Comparison of ENCODE assay signal across 1 cellular context in the genomic region with DNA sequence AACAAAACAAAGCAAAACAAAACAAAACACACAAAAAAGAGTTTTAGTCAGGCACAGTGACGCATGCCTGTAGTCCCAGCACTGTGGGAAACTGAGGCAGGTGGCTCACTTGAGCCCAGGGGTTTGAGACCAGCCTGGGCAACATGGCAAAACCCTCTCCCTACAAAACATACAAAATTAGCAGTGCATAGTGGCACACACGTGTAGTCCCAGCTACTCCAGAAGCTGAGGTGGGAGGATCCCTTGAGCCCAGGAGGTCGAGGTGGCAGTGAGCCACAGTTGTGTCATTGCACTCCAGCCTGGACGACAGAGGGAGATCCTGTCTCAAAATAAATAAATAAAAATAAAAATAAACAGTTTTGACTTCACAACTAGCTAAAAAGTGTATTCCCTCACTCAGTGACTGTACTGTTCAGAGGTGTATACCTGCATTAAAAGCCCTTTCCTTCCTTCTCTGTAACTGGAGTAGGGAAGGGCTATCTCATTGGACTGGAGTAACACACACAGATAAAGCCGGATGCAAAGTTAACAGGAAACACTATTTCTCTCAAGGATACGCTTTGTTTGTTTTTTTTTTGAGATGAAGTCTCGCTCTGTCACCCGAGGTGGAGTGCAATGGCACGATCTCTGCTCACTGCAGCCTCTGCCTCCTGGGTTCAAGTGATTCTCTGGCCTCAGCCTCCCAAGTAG.
TF ChIP-seq lines count a peak whose summit lies in the region.

No MANE protein-coding gene starts in this region.

TF ChIP-seq in HepG2, 621 proteins besides CTCF, POLR2A, EP300 and RAD21 (continued from another document and continues in another):
- TF ChIP-seq, protein P1, sequence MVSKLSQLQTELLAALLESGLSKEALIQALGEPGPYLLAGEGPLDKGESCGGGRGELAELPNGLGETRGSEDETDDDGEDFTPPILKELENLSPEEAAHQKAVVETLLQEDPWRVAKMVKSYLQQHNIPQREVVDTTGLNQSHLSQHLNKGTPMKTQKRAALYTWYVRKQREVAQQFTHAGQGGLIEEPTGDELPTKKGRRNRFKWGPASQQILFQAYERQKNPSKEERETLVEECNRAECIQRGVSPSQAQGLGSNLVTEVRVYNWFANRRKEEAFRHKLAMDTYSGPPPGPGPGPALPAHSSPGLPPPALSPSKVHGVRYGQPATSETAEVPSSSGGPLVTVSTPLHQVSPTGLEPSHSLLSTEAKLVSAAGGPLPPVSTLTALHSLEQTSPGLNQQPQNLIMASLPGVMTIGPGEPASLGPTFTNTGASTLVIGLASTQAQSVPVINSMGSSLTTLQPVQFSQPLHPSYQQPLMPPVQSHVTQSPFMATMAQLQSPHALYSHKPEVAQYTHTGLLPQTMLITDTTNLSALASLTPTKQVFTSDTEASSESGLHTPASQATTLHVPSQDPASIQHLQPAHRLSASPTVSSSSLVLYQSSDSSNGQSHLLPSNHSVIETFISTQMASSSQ (IDR thresholded peaks at IDR 0.05; ENCODE audit: low read depth) = no peak
- TF ChIP-seq, protein P1 (CRISPR knock-in tag; IDR thresholded peaks at IDR 0.05; ENCODE audit: borderline replicate concordance) = no peak
- TF ChIP-seq KAT7 (CRISPR knock-in tag; IDR thresholded peaks at IDR 0.05; ENCODE audit: borderline replicate concordance) (no peak), ZKSCAN1 (IDR thresholded peaks at IDR 0.05; ENCODE audit: low read length) (no peak), FOXP1 (IDR thresholded peaks at IDR 0.05) (no peak), FOXP1 (CRISPR knock-in tag; IDR thresholded peaks at IDR 0.05) (peak; percentile 6; the same call in 1 of the 2 replicates), TRIM24 (CRISPR knock-in tag; IDR thresholded peaks at IDR 0.05) (no peak), ATF7-NPFF (CRISPR knock-in tag; IDR thresholded peaks at IDR 0.05; ENCODE audit: low read depth) (no peak), ZNF230 (CRISPR knock-in tag; IDR thresholded peaks at IDR 0.05) (no peak), ZNF644 (CRISPR knock-in tag; IDR thresholded peaks at IDR 0.05; ENCODE audit: low read depth) (no peak), ZNF552 (CRISPR knock-in tag; IDR thresholded peaks at IDR 0.05; ENCODE audit: borderline replicate concordance) (no peak), ZNF567 (CRISPR knock-in tag; IDR thresholded peaks at IDR 0.05; ENCODE audit: borderline replicate concordance) (no peak), ZMYM2 (CRISPR knock-in tag; IDR thresholded peaks at IDR 0.05) (peak; percentile 51; the same call in 1 of the 2 replicates), RXRB (CRISPR knock-in tag; IDR thresholded peaks at IDR 0.05; ENCODE audit: borderline replicate concordance) (peak; percentile 46; the same call in 1 of the 2 replicates), GABPB1 (CRISPR knock-in tag; IDR thresholded peaks at IDR 0.05) (0 out of 2 replicates have a peak, but pooled peaks have one; percentile 15), SRSF1 (optimal IDR thresholded peaks at IDR 0.05; ENCODE audit: low read depth, low read length) (no peak), ZMYM3 (CRISPR knock-in tag; IDR thresholded peaks at IDR 0.05) (peak; percentile 89), NR2F1 (CRISPR knock-in tag; IDR thresholded peaks at IDR 0.05) (no peak), ELF3 (CRISPR knock-in tag; IDR thresholded peaks at IDR 0.05) (peak; percentile 73), NR2C2 (CRISPR knock-in tag; IDR thresholded peaks at IDR 0.05; ENCODE audit: borderline replicate concordance) (no peak), POLR2AphosphoS5 (IDR thresholded peaks at IDR 0.05; ENCODE audit: low read depth, low read length) (no peak), ZNF614 (CRISPR knock-in tag; IDR thresholded peaks at IDR 0.05; ENCODE audit: borderline replicate concordance) (no peak), SIX1 (CRISPR knock-in tag; IDR thresholded peaks at IDR 0.05; ENCODE audit: borderline replicate concordance) (peak; percentile 11; the same call in 1 of the 2 replicates), NFIB (CRISPR knock-in tag; IDR thresholded peaks at IDR 0.05; ENCODE audit: borderline replicate concordance) (no peak), MED1 (CRISPR knock-in tag; IDR thresholded peaks at IDR 0.05) (peak; percentile 55), ZNF446 (CRISPR knock-in tag; IDR thresholded peaks at IDR 0.05) (no peak), KDM2A (CRISPR knock-in tag; IDR thresholded peaks at IDR 0.05; ENCODE audit: borderline replicate concordance, low read depth) (no peak), MAFF (IDR thresholded peaks at IDR 0.05; ENCODE audit: low read depth, low read length) (no peak), FOSL1 (CRISPR knock-in tag; IDR thresholded peaks at IDR 0.05; ENCODE audit: borderline replicate concordance) (no peak)
- TF ChIP-seq, protein P2, sequence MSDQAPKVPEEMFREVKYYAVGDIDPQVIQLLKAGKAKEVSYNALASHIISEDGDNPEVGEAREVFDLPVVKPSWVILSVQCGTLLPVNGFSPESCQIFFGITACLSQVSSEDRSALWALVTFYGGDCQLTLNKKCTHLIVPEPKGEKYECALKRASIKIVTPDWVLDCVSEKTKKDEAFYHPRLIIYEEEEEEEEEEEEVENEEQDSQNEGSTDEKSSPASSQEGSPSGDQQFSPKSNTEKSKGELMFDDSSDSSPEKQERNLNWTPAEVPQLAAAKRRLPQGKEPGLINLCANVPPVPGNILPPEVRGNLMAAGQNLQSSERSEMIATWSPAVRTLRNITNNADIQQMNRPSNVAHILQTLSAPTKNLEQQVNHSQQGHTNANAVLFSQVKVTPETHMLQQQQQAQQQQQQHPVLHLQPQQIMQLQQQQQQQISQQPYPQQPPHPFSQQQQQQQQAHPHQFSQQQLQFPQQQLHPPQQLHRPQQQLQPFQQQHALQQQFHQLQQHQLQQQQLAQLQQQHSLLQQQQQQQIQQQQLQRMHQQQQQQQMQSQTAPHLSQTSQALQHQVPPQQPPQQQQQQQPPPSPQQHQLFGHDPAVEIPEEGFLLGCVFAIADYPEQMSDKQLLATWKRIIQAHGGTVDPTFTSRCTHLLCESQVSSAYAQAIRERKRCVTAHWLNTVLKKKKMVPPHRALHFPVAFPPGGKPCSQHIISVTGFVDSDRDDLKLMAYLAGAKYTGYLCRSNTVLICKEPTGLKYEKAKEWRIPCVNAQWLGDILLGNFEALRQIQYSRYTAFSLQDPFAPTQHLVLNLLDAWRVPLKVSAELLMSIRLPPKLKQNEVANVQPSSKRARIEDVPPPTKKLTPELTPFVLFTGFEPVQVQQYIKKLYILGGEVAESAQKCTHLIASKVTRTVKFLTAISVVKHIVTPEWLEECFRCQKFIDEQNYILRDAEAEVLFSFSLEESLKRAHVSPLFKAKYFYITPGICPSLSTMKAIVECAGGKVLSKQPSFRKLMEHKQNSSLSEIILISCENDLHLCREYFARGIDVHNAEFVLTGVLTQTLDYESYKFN (CRISPR knock-in tag; conservative IDR thresholded peaks at IDR 0.05) = peak; percentile 46; the same call in 1 of the 2 replicates
- TF ChIP-seq, protein P3, sequence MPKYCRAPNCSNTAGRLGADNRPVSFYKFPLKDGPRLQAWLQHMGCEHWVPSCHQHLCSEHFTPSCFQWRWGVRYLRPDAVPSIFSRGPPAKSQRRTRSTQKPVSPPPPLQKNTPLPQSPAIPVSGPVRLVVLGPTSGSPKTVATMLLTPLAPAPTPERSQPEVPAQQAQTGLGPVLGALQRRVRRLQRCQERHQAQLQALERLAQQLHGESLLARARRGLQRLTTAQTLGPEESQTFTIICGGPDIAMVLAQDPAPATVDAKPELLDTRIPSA (CRISPR knock-in tag; IDR thresholded peaks at IDR 0.05; ENCODE audit: borderline replicate concordance) = no peak
- TF ChIP-seq, protein P4, sequence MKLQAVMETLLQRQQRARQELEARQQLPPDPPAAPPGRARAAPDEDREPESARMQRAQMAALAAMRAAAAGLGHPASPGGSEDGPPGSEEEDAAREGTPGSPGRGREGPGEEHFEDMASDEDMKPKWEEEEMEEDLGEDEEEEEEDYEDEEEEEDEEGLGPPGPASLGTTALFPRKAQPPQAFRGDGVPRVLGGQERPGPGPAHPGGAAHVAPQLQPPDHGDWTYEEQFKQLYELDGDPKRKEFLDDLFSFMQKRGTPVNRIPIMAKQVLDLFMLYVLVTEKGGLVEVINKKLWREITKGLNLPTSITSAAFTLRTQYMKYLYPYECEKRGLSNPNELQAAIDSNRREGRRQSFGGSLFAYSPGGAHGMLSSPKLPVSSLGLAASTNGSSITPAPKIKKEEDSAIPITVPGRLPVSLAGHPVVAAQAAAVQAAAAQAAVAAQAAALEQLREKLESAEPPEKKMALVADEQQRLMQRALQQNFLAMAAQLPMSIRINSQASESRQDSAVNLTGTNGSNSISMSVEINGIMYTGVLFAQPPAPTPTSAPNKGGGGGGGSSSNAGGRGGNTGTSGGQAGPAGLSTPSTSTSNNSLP (IDR thresholded peaks at IDR 0.05; ENCODE audit: low read depth, low read length) = no peak
- TF ChIP-seq, protein P5, sequence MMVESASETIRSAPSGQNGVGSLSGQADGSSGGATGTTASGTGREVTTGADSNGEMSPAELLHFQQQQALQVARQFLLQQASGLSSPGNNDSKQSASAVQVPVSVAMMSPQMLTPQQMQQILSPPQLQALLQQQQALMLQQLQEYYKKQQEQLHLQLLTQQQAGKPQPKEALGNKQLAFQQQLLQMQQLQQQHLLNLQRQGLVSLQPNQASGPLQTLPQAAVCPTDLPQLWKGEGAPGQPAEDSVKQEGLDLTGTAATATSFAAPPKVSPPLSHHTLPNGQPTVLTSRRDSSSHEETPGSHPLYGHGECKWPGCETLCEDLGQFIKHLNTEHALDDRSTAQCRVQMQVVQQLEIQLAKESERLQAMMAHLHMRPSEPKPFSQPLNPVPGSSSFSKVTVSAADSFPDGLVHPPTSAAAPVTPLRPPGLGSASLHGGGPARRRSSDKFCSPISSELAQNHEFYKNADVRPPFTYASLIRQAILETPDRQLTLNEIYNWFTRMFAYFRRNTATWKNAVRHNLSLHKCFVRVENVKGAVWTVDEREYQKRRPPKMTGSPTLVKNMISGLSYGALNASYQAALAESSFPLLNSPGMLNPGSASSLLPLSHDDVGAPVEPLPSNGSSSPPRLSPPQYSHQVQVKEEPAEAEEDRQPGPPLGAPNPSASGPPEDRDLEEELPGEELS (CRISPR knock-in tag; IDR thresholded peaks at IDR 0.05) = 0 out of 2 replicates have a peak, but pooled peaks have one; percentile 32
- TF ChIP-seq, protein P6, sequence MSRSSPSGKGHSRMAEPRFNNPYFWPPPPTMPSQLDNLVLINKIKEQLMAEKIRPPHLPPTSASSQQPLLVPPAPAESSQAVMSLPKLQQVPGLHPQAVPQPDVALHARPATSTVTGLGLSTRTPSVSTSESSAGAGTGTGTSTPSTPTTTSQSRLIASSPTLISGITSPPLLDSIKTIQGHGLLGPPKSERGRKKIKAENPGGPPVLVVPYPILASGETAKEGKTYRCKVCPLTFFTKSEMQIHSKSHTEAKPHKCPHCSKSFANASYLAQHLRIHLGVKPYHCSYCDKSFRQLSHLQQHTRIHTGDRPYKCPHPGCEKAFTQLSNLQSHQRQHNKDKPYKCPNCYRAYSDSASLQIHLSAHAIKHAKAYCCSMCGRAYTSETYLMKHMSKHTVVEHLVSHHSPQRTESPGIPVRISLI (CRISPR knock-in tag; IDR thresholded peaks at IDR 0.05; ENCODE audit: borderline replicate concordance) = peak; percentile 70; the same call in 1 of the 2 replicates
- TF ChIP-seq, protein P7, sequence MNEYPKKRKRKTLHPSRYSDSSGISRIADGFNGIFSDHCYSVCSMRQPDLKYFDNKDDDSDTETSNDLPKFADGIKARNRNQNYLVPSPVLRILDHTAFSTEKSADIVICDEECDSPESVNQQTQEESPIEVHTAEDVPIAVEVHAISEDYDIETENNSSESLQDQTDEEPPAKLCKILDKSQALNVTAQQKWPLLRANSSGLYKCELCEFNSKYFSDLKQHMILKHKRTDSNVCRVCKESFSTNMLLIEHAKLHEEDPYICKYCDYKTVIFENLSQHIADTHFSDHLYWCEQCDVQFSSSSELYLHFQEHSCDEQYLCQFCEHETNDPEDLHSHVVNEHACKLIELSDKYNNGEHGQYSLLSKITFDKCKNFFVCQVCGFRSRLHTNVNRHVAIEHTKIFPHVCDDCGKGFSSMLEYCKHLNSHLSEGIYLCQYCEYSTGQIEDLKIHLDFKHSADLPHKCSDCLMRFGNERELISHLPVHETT (CRISPR knock-in tag; conservative IDR thresholded peaks at IDR 0.05) = no peak
- TF ChIP-seq, protein P8, sequence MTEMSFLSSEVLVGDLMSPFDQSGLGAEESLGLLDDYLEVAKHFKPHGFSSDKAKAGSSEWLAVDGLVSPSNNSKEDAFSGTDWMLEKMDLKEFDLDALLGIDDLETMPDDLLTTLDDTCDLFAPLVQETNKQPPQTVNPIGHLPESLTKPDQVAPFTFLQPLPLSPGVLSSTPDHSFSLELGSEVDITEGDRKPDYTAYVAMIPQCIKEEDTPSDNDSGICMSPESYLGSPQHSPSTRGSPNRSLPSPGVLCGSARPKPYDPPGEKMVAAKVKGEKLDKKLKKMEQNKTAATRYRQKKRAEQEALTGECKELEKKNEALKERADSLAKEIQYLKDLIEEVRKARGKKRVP (CRISPR knock-in tag; IDR thresholded peaks at IDR 0.05) = no peak
- TF ChIP-seq, protein P9, sequence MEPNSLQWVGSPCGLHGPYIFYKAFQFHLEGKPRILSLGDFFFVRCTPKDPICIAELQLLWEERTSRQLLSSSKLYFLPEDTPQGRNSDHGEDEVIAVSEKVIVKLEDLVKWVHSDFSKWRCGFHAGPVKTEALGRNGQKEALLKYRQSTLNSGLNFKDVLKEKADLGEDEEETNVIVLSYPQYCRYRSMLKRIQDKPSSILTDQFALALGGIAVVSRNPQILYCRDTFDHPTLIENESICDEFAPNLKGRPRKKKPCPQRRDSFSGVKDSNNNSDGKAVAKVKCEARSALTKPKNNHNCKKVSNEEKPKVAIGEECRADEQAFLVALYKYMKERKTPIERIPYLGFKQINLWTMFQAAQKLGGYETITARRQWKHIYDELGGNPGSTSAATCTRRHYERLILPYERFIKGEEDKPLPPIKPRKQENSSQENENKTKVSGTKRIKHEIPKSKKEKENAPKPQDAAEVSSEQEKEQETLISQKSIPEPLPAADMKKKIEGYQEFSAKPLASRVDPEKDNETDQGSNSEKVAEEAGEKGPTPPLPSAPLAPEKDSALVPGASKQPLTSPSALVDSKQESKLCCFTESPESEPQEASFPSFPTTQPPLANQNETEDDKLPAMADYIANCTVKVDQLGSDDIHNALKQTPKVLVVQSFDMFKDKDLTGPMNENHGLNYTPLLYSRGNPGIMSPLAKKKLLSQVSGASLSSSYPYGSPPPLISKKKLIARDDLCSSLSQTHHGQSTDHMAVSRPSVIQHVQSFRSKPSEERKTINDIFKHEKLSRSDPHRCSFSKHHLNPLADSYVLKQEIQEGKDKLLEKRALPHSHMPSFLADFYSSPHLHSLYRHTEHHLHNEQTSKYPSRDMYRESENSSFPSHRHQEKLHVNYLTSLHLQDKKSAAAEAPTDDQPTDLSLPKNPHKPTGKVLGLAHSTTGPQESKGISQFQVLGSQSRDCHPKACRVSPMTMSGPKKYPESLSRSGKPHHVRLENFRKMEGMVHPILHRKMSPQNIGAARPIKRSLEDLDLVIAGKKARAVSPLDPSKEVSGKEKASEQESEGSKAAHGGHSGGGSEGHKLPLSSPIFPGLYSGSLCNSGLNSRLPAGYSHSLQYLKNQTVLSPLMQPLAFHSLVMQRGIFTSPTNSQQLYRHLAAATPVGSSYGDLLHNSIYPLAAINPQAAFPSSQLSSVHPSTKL (CRISPR knock-in tag; IDR thresholded peaks at IDR 0.05) = 0 out of 2 replicates have a peak, but pooled peaks have one; percentile 23
